In the genomic region with DNA sequence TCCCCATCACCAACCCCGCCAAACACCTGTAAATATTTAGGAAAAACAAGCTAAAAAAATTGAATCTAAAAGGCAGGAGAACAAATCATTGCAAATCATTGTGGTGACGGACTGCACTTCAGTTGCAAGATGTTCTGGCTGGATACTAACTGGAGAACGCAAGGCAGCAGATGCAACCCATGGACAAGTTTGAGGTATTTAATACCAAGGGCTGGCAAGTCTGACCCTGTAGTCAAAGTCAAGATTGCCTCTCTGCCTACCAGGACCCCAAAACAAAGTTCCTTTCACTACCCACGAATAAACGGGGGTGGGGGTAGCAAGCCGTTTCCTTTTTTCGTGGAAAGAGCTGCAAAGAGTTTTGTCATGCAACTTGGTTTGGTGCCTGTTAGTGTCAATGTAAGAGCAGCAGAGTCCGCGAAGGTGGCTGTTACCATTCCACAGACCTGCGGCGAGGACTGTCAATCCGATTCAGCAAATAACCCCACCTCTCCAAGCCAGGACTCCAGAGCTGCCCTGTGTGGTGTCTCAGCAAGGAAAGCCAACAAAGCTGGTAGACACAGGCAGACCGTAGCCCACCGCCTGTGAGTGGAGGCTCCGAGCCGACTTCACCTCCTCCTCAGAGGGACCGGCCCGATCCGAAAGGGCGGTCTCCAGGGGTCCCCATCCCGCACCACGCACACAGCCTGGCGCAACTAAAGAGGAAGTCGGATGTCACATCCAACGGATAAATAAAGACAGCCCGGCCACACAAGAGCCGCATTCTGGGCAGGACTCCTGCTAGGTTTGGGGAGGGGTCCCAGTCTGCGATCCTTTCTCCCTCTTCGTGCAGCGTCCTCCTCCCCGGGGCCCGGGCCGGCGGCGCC, we compare ENCODE assay signal across 8 cellular contexts. TPM values are rescaled to one million over a fixed set of nuclear protein-coding genes. Genes with fewer than 3 reads are reported as not detected.
DNase-seq lines count a peak whose midpoint lies in the region; ATAC-seq and TF ChIP-seq lines count a peak whose summit lies in the region.

No MANE protein-coding gene starts in this region.

- peak overlapping the region; percentile 90 for H3K4me3 Mint-ChIP-seq in activated naive CD8-positive, alpha-beta T cell
- peak overlapping the region; percentile 92 for H3K4me3 Mint-ChIP-seq in progenitor cell of endocrine pancreas (ENCODE audit: low read depth)

- no peaks in the 10 kb centered on the region for H3K9me3 Mint-ChIP-seq in activated naive CD8-positive, alpha-beta T cell (ENCODE audit: low read depth)
- H3K9me3 Mint-ChIP-seq in progenitor cell of endocrine pancreas (ENCODE audit: low read depth), result no peaks in the 10 kb centered on the region

- H3K36me3 Mint-ChIP-seq in activated naive CD8-positive, alpha-beta T cell, result peaks cover 2% of the 10 kb centered on the region
- H3K36me3 Mint-ChIP-seq in progenitor cell of endocrine pancreas (ENCODE audit: insufficient read depth), result no peaks in the 10 kb centered on the region

- TF ChIP-seq CTCF in progenitor cell of endocrine pancreas (IDR thresholded peaks at IDR 0.05; ENCODE audit: unreplicated experiment), result no peak

- ATAC-seq in GM19467 (IDR thresholded peaks at IDR 0.05; ENCODE audit: unreplicated experiment) (peak; percentile 3), left cardiac atrium (peak in 1 of 2 donors; percentile 4), GM21717 (IDR thresholded peaks at IDR 0.05; ENCODE audit: unreplicated experiment) (no peak)

- no peaks in the 10 kb centered on the region for H3K27me3 Mint-ChIP-seq in activated naive CD8-positive, alpha-beta T cell
- peaks cover 24% of the 10 kb centered on the region for H3K27me3 Mint-ChIP-seq in progenitor cell of endocrine pancreas

- intact Hi-C loops in left cardiac atrium (cut with DNase I), result loop anchor here (1.0 to 5.0 kb wide), 4 partner anchors 118 to 197 kb away; no protein-coding TSS in a partner anchor

- DNase-seq in AML-193 (lab: John Stamatoyannopoulos, UW) (peak; percentile 41 to 45), NOMO-1 treated with DMSO at 0.1 percent for 48 hours (lab: John Stamatoyannopoulos, UW; ENCODE audit: unreplicated experiment) (peak; percentile 37), left cardiac atrium (peak; percentile 35), progenitor cell of endocrine pancreas (ENCODE audit: low spot score, unreplicated experiment) (peak; percentile 12), RKO (ENCODE audit: low spot score) (no peak)

- H3K27ac Mint-ChIP-seq in activated naive CD8-positive, alpha-beta T cell, result peak overlapping the region; percentile 98
- H3K27ac Mint-ChIP-seq in progenitor cell of endocrine pancreas, result peak overlapping the region; percentile 93

- peaks cover 68% of the 10 kb centered on the region for H3K4me1 Mint-ChIP-seq in activated naive CD8-positive, alpha-beta T cell (ENCODE audit: low read depth)
- peaks cover 10% of the 10 kb centered on the region for H3K4me1 Mint-ChIP-seq in progenitor cell of endocrine pancreas (ENCODE audit: low read depth)

RNA-seq across cellular contexts. Expression of a gene that starts 1.0 kb away (rescaled TPM):
- 10 to 100 TPM; 10.2 to 16.8 TPM for total RNA-seq in left cardiac atrium
- 4.0 and 6.0 TPM in 2 replicates for total RNA-seq in progenitor cell of endocrine pancreas
